In the genomic region with DNA sequence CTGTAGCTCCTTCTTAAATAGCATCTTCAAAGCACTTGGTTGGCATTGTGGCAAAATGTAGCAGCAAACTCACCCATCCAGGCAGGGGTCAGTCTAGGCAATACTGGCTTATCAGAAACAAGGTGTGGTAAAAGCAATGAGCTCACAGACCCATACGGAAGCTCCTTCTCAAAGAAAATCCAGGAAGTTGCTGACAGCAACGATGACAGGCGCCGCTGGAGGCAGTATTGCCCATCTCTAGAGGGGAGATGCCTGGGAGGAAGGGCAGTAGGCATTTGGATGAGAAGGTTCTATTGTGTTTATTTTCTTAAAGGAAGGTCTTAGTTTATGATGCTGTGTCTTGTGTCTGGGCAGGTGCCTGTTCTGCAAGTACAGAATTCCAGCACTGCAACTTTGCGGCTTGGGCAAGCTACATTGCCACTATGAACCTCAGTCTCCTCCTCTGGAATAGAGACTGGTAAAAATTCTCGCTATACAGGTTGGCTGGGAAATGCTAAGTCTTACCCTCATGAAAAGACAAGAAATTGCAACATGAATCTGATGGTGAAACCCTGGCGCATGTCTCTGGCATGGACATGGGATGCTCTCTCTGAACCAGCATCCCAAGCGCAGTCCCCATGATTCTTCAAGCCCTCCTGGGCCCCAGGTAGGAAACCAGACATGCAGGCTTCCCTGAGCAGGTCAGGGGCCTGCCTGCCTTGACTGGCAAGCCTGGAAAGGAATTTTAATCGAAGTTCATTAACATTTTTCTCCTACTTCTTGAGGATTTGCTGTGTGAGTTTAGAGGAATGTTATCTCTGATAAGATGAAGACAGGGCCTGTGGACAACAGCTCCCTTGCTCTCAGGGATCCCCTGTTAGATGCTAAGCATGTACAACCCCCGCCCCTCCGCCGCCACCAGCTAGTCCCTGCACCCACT, we compare ENCODE assay signal across 9 cellular contexts.
DNase-seq lines count a peak whose midpoint lies in the region; ATAC-seq and TF ChIP-seq lines count a peak whose summit lies in the region.
"Had no signal": no experiment of that assay in that cellular context is flagged by ENCODE, and none has a peak within 500 bp of the region (broad histone marks: within the 10 kb centered on the region; RNA-seq: fewer than 3 reads in every experiment).

No MANE protein-coding gene starts in this region.

- H3K9me3 Mint-ChIP-seq in activated CD4-positive, alpha-beta T cell treated with anti-CD3 and anti-CD28 coated beads, Interleukin-2, amount 10 ng/mL, durations not matched to agents 24 days and 14 days = no peaks in the 10 kb centered on the region
- H3K9me3 Mint-ChIP-seq in CD4-positive, alpha-beta T cell = no peaks in the 10 kb centered on the region
- H3K9me3 Mint-ChIP-seq: activated naive CD4-positive, alpha-beta T cell treated with anti-CD3 and anti-CD28 coated beads, Interleukin-2, amount 50 U/mL, for 24 hours had no signal

- H3K4me3 ChIP-seq in astrocyte of the spinal cord (ENCODE audit: low read depth, low read length) = no peak overlapping the region

- no peak overlapping the region for H3K27ac Mint-ChIP-seq in activated CD4-positive, alpha-beta T cell treated with anti-CD3 and anti-CD28 coated beads, Interleukin-2, amount 10 ng/mL, durations not matched to agents 24 days and 14 days
- no peak overlapping the region for H3K27ac Mint-ChIP-seq in CD4-positive, alpha-beta T cell
- H3K27ac Mint-ChIP-seq: activated naive CD4-positive, alpha-beta T cell treated with anti-CD3 and anti-CD28 coated beads, Interleukin-2, amount 50 U/mL, for 24 hours had no signal

- ATAC-seq in left lobe of liver (peak; percentile 66), GM21447 (IDR thresholded peaks at IDR 0.05; ENCODE audit: unreplicated experiment) (no peak), GM19467 (IDR thresholded peaks at IDR 0.05; ENCODE audit: unreplicated experiment) (no peak)
- ATAC-seq in CD4-positive, alpha-beta T cell (ENCODE audit: poor library complexity) = no peak

- H3K27ac ChIP-seq in CD4-positive, alpha-beta T cell (ENCODE audit: low read depth, low read length) = no peak overlapping the region

- H3K36me3 Mint-ChIP-seq in activated CD4-positive, alpha-beta T cell treated with anti-CD3 and anti-CD28 coated beads, Interleukin-2, amount 10 ng/mL, durations not matched to agents 24 days and 14 days (ENCODE audit: low read depth) = no peaks in the 10 kb centered on the region
- H3K36me3 Mint-ChIP-seq in CD4-positive, alpha-beta T cell (ENCODE audit: low read depth) = no peaks in the 10 kb centered on the region
- H3K36me3 Mint-ChIP-seq: activated naive CD4-positive, alpha-beta T cell treated with anti-CD3 and anti-CD28 coated beads, Interleukin-2, amount 50 U/mL, for 24 hours had no signal

- POLR2A ChIA-PET in CD4-positive, alpha-beta T cell (lab: Charles Lee) = no interaction called here

- H3K27me3 Mint-ChIP-seq in activated CD4-positive, alpha-beta T cell treated with anti-CD3 and anti-CD28 coated beads, Interleukin-2, amount 10 ng/mL, durations not matched to agents 24 days and 14 days = no peaks in the 10 kb centered on the region
- peaks cover 2% of the 10 kb centered on the region for H3K27me3 Mint-ChIP-seq in CD4-positive, alpha-beta T cell

- H3K4me3 Mint-ChIP-seq in activated CD4-positive, alpha-beta T cell treated with anti-CD3 and anti-CD28 coated beads, Interleukin-2, amount 10 ng/mL, durations not matched to agents 24 days and 14 days = no peak overlapping the region
- no peak overlapping the region for H3K4me3 Mint-ChIP-seq in CD4-positive, alpha-beta T cell
- H3K4me3 Mint-ChIP-seq: activated naive CD4-positive, alpha-beta T cell treated with anti-CD3 and anti-CD28 coated beads, Interleukin-2, amount 50 U/mL, for 24 hours had no signal

- DNase-seq in activated CD4-positive, alpha-beta T cell treated with anti-CD3 and anti-CD28 coated beads, Interleukin-2, amount 10 ng/mL, durations not matched to agents 24 days and 14 days = peak; percentile 61
- DNase-seq in activated CD4-positive, alpha-beta T cell treated with anti-CD3 and anti-CD28 coated beads for 4 hours = no peak
- peak; percentile 34 for DNase-seq in M059J (ENCODE audit: low read depth)
- peak; percentile 4 for DNase-seq in astrocyte of the spinal cord (ENCODE audit: low read depth, low spot score)
- no peak for DNase-seq in left lobe of liver (ENCODE audit: low spot score)
- no peak for DNase-seq in CD4-positive, alpha-beta T cell

- CTCF ChIA-PET in CD4-positive, alpha-beta T cell (lab: Charles Lee) = no interaction called here

- in situ Hi-C loops in astrocyte of the spinal cord (cut with HindIII; ENCODE audit: low sequenced_read_pairs) = no loop called here

- intact Hi-C loops in activated CD4-positive, alpha-beta T cell treated with anti-CD3 and anti-CD28 coated beads, Interleukin-2, amount 10 ng/mL, durations not matched to agents 24 days and 14 days (cut with micrococcal nuclease) = no loop called here
- intact Hi-C loops in CD4-positive, alpha-beta T cell (cut with DNase I, micrococcal nuclease) = no loop called here

- H3K4me1 Mint-ChIP-seq in activated CD4-positive, alpha-beta T cell treated with anti-CD3 and anti-CD28 coated beads, Interleukin-2, amount 10 ng/mL, durations not matched to agents 24 days and 14 days = no peaks in the 10 kb centered on the region
- H3K4me1 Mint-ChIP-seq in CD4-positive, alpha-beta T cell (ENCODE audit: low read depth) = no peaks in the 10 kb centered on the region
- H3K4me1 Mint-ChIP-seq: activated naive CD4-positive, alpha-beta T cell treated with anti-CD3 and anti-CD28 coated beads, Interleukin-2, amount 50 U/mL, for 24 hours had no signal

- H3K9me3 ChIP-seq in CD4-positive, alpha-beta T cell (ENCODE audit: control insufficient read depth, low read length) = no peaks in the 10 kb centered on the region

- TF ChIP-seq CTCF in astrocyte of the spinal cord (IDR thresholded peaks at IDR 0.05; ENCODE audit: low read depth, low read length) = peak; percentile 67
- TF ChIP-seq CTCF in CD4-positive, alpha-beta T cell (IDR thresholded peaks at IDR 0.05) = no peak

- H3K27me3 ChIP-seq in CD4-positive, alpha-beta T cell (ENCODE audit: control insufficient read depth, insufficient read depth, low read length) = no peaks in the 10 kb centered on the region

Comparison
In these comparisons a context has a peak if more than half of its experiments do, and no peak if none do; other contexts are left out.
1. DNase-seq: peak in activated CD4-positive, alpha-beta T cell treated with anti-CD3 and anti-CD28 coated beads, Interleukin-2, amount 10 ng/mL, durations not matched to agents 24 days and 14 days (single experiment), M059J (single experiment) and astrocyte of the spinal cord (single experiment); none in activated CD4-positive, alpha-beta T cell treated with anti-CD3 and anti-CD28 coated beads for 4 hours (0 of 2), left lobe of liver (single experiment) and CD4-positive, alpha-beta T cell (0 of 10).